16 cellular contexts compared by ENCODE assay signal in genomic region chrX:14501312-14501711, GRCh38. TPM values are rescaled to one million over a fixed set of nuclear protein-coding genes. Genes with fewer than 3 reads are reported as not detected.
DNase-seq lines count a peak whose midpoint lies in the region; ATAC-seq and TF ChIP-seq lines count a peak whose summit lies in the region.
"Had no signal": no experiment of that assay in that cellular context is flagged by ENCODE, and none has a peak within 500 bp of the region (broad histone marks: within the 10 kb centered on the region; RNA-seq: fewer than 3 reads in every experiment).

No MANE protein-coding gene starts in this region.

- H3K36me3 ChIP-seq in suprapubic skin (no peaks in the 10 kb centered on the region), tibial nerve (no peaks in the 10 kb centered on the region)

- H3K27ac ChIP-seq in right cardiac atrium (ENCODE audit: low read length) (no peak overlapping the region), suprapubic skin (no peak overlapping the region), tibial nerve (no peak overlapping the region)

- intact Hi-C loops in right cardiac atrium (cut with DNase I) (no loop called here), left ventricle myocardium superior (cut with micrococcal nuclease) (no loop called here), sciatic nerve (cut with DNase I) (no loop called here)

- H3K9me3 ChIP-seq in right cardiac atrium (ENCODE audit: control insufficient read depth, low read length) (no peaks in the 10 kb centered on the region), suprapubic skin (no peaks in the 10 kb centered on the region), tibial nerve (no peaks in the 10 kb centered on the region)

- H3K4me3 ChIP-seq in right cardiac atrium (ENCODE audit: low read length) (no peak overlapping the region), suprapubic skin (no peak overlapping the region), tibial nerve (no peak overlapping the region)

- peak; percentile 76 to 79 for ATAC-seq in right cardiac atrium
- ATAC-seq in left ventricle myocardium superior = no peak
- peak; percentile 42 for ATAC-seq in sciatic nerve
- no peak for ATAC-seq in GM19395 (IDR thresholded peaks at IDR 0.05; ENCODE audit: unreplicated experiment)

- H3K4me1 ChIP-seq in right cardiac atrium (ENCODE audit: control insufficient read depth, insufficient read depth, low read length) = no peaks in the 10 kb centered on the region
- no peaks in the 10 kb centered on the region for H3K4me1 ChIP-seq in suprapubic skin
- peaks cover 0 to 14% (median 1%) of the 10 kb centered on the region in 4 donors for H3K4me1 ChIP-seq in tibial nerve

- TF ChIP-seq CTCF in suprapubic skin (IDR thresholded peaks at IDR 0.05) (no peak), tibial nerve (IDR thresholded peaks at IDR 0.05) (no peak)

- WGBS in right cardiac atrium = 23% methylated on average over 5 of the region's 5 CpGs
- WGBS in suprapubic skin = 56% methylated on average over 5 of the region's 5 CpGs
- WGBS in tibial nerve, 2 donors = 24 to 50% methylated on average over 5 of the region's 5 CpGs

- TF ChIP-seq POLR2A in suprapubic skin (IDR thresholded peaks at IDR 0.05) (no peak), tibial nerve (IDR thresholded peaks at IDR 0.05) (no peak)

- DNase-seq in right cardiac atrium = peak in 1 of 3 donors; percentile 10
- no peak for DNase-seq in left ventricle myocardium superior
- DNase-seq in globus pallidus (ENCODE audit: low spot score) = peak; percentile 20
- DNase-seq in sciatic nerve (ENCODE audit: low spot score) = no peak
- no peak for DNase-seq in suprapubic skin (ENCODE audit: low spot score in 2 of 2)
- no peak for DNase-seq in tibial nerve (ENCODE audit: low spot score in 2 of 2)
- DNase-seq: AML-193; CD4-positive, CD25-positive, alpha-beta regulatory T cell; HFFc6; NCI-H2107; NCI-H345; NCI-H774; SHP77 had no signal

- TF ChIP-seq EP300 in suprapubic skin (IDR thresholded peaks at IDR 0.05) = no peak
- no peak for TF ChIP-seq EP300 in tibial nerve (IDR thresholded peaks at IDR 0.05)

- H3K27me3 ChIP-seq in right cardiac atrium (ENCODE audit: control insufficient read depth, insufficient read depth) (no peaks in the 10 kb centered on the region), suprapubic skin (no peaks in the 10 kb centered on the region), tibial nerve (no peaks in the 10 kb centered on the region)

RNA-seq across cellular contexts. Expression of gene GLRA2, which starts 28.0 kb away (rescaled TPM):
- total RNA-seq in right cardiac atrium (not detected), left ventricle myocardium superior (not detected), sciatic nerve (0.22 TPM), suprapubic skin (not detected), tibial nerve (not detected)
- polyA plus RNA-seq in right cardiac atrium = not detected
- total RNA-seq: A673; CD4-positive, CD25-positive, alpha-beta regulatory T cell; H4; HFFc6 had no signal
- polyA plus RNA-seq: CD4-positive, CD25-positive, alpha-beta regulatory T cell had no signal

Comparison
In these comparisons a context has a peak if more than half of its experiments do, and no peak if none do; other contexts are left out.
1. ATAC-seq: peak in right cardiac atrium (2 of 2) and sciatic nerve (single experiment); none in left ventricle myocardium superior (single experiment) and GM19395 (single experiment).